In the genomic region with DNA sequence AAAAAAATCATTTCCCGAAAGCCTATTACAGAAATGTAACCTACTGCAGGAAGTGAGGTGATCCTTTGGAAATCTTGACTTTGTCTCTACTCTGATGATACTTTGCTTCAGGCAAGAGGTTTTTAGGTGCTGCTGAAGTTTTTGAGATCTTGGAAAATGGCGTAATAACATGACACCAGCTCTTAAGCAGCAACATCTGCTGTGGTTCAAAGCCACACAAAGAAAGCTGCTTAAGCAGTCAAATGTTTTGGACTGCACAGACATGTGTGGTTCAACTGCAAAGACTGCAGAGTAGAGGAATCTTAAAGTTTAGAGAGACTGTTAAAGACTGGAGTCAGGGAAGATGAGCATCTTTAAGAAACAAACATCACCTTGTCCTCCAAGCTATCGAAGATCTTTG, we compare ENCODE assay signal across 19 cellular contexts.
A peak's percentile ranks its signal among the peaks of the same experiment; 100 is the strongest.
DNase-seq lines count a peak whose midpoint lies in the region; ATAC-seq, FAIRE-seq and TF ChIP-seq lines count a peak whose summit lies in the region.
"Had no signal": no experiment of that assay in that cellular context is flagged by ENCODE, and none has a peak within 500 bp of the region (broad histone marks: within the 10 kb centered on the region; RNA-seq: fewer than 3 reads in every experiment).

No MANE protein-coding gene starts in this region.

- H3K36me3 ChIP-seq in H1 (ENCODE audit: control insufficient read depth in 2 of 4, insufficient read depth in 4 of 4, low read length in 3 of 4): no peaks in the 10 kb centered on the region
- H3K36me3 ChIP-seq in trophoblast cell (ENCODE audit: control insufficient read depth in 1 of 2, insufficient read depth in 2 of 2, low read length in 2 of 2): no peaks in the 10 kb centered on the region
- H3K36me3 ChIP-seq: heart left ventricle, neutrophil had no signal

- H3K9me3 ChIP-seq in H1 (ENCODE audit: insufficient read depth in 2 of 2, low read depth in 1 of 2, low read length in 1 of 2) (no peaks in the 10 kb centered on the region), trophoblast cell (ENCODE audit: insufficient read depth, low read depth, low read length) (no peaks in the 10 kb centered on the region)
- H3K9me3 ChIP-seq: heart left ventricle, neutrophil had no signal

- H3K56ac ChIP-seq in H1 (replicated peaks; ENCODE audit: insufficient read length, low read depth, low read length): no peak overlapping the region

- H3K27ac ChIP-seq in H1 (ENCODE audit: low read depth, low read length): no peak overlapping the region
- H3K27ac ChIP-seq in trophoblast cell (ENCODE audit: low read depth, low read length): peak overlapping the region; percentile 43
- H3K27ac ChIP-seq: heart left ventricle, neutrophil had no signal

- H3K4me3 ChIP-seq in H1 (ENCODE audit: extremely low read depth in 1 of 4, insufficient read depth in 2 of 4, low read depth in 3 of 4, low read length in 4 of 4) (no peak overlapping the region), trophoblast cell (ENCODE audit: low read depth, low read length) (no peak overlapping the region)
- H3K4me3 ChIP-seq: heart left ventricle had no signal

- no peaks in the 10 kb centered on the region for H3K4me1 Mint-ChIP-seq in activated T-cell treated with anti-CD3 and anti-CD28 coated beads, Interleukin-2, amount 50 U/mL, for 24 hours (ENCODE audit: low read depth)
- H3K4me1 Mint-ChIP-seq: activated B cell treated with CpG ODN at 0.5 μM for 24 hours, brain had no signal

- H3K36me3 Mint-ChIP-seq in activated T-cell treated with anti-CD3 and anti-CD28 coated beads, Interleukin-2, amount 50 U/mL, for 24 hours (ENCODE audit: low read depth): no peaks in the 10 kb centered on the region
- H3K36me3 Mint-ChIP-seq: brain had no signal

- TF ChIP-seq RAD21 in H1 (IDR thresholded peaks at IDR 0.05 in 1 of 2, conservative IDR thresholded peaks at IDR 0.05 in 1 of 2; ENCODE audit: low read depth in 2 of 2, low read length in 2 of 2): no peak

- no peak overlapping the region for H2BK20ac ChIP-seq in H1 (ENCODE audit: low read length)

- peaks cover 1% of the 10 kb centered on the region; the same call in 1 of the 2 replicates for H3K23me2 ChIP-seq in H1 (ENCODE audit: low read depth, low read length)

- no peak overlapping the region for H4K91ac ChIP-seq in H1 (replicated peaks; ENCODE audit: insufficient read length, low read length)
- no peak overlapping the region for H4K91ac ChIP-seq in trophoblast cell (ENCODE audit: low read depth, low read length)

- no peaks in the 10 kb centered on the region for H4K20me1 ChIP-seq in H1 (replicated peaks in 1 of 2; ENCODE audit: control insufficient read depth in 1 of 2, insufficient read depth in 2 of 2, low read length in 2 of 2)

- POLR2A ChIA-PET in H1 (lab: Charles Lee; ENCODE audit: partially characterized antibody): no interaction called here

- 92% methylated on average over 3 of the region's 3 CpGs; no CpG with 5 or more reads in 1 of the 2 experiments for WGBS in H1 (ENCODE audit: extremely low coverage in 1 of 2, insufficient coverage in 1 of 2, insufficient read length in 1 of 2, insufficient replicate concordance in 2 of 2, low coverage in 1 of 2, low lambda C conversion rate in 2 of 2, missing lambda C conversion rate in 1 of 2), 2 experiments
- WGBS in trophoblast cell (ENCODE audit: extremely low coverage, insufficient coverage, insufficient read length): no CpG with 5 or more reads among the region's 3 CpGs

- H3K4me1 ChIP-seq in H1 (replicated peaks in 1 of 4; ENCODE audit: control insufficient read depth in 3 of 4, insufficient read depth in 4 of 4, low read length in 3 of 4) (no peaks in the 10 kb centered on the region), trophoblast cell (ENCODE audit: control insufficient read depth in 1 of 2, insufficient read depth in 2 of 2, low read length in 2 of 2) (peaks cover 2 to 11% of the 10 kb centered on the region in 2 experiments)

- no peaks in the 10 kb centered on the region for H3K9me3 Mint-ChIP-seq in activated T-cell treated with anti-CD3 and anti-CD28 coated beads, Interleukin-2, amount 50 U/mL, for 24 hours
- H3K9me3 Mint-ChIP-seq: activated B cell treated with CpG ODN at 0.5 μM for 24 hours, brain, endodermal cell had no signal

- H4K8ac ChIP-seq in H1 (ENCODE audit: extremely low read depth, insufficient read depth, low read length): no peak overlapping the region
- H4K8ac ChIP-seq in trophoblast cell (ENCODE audit: low read depth, low read length): no peak overlapping the region

- H2BK15ac ChIP-seq in H1 (ENCODE audit: low read length): peak overlapping the region; percentile 12; the same call in 1 of the 2 replicates

- H3K4me2 ChIP-seq in H1 (ENCODE audit: insufficient read depth in 1 of 2, low read depth in 2 of 2, low read length in 2 of 2) (no peak overlapping the region), trophoblast cell (ENCODE audit: low read length) (no peak overlapping the region)

- no peak overlapping the region for H3K27ac Mint-ChIP-seq in activated T-cell treated with anti-CD3 and anti-CD28 coated beads, Interleukin-2, amount 50 U/mL, for 24 hours
- H3K27ac Mint-ChIP-seq: activated B cell treated with CpG ODN at 0.5 μM for 24 hours, brain, endodermal cell had no signal

- H2AK5ac ChIP-seq in H1 (ENCODE audit: low read depth, low read length) (no peak overlapping the region), trophoblast cell (ENCODE audit: low read length) (no peak overlapping the region)

- H2BK120ac ChIP-seq in H1 (replicated peaks; ENCODE audit: low read depth, low read length) (no peak overlapping the region), trophoblast cell (ENCODE audit: insufficient read depth, low read length, poor library complexity) (no peak overlapping the region)

- no peak overlapping the region for H3K23ac ChIP-seq in H1 (ENCODE audit: insufficient read length)
- H3K23ac ChIP-seq in trophoblast cell (ENCODE audit: low read length): no peak overlapping the region

- CTCF ChIA-PET in H1 (lab: Charles Lee; ENCODE audit: partially characterized antibody): interaction anchor here (0.6 to 1.3 kb wide), 2 partner anchors 8 to 181 kb away, joined by 3 to 6 read pairs; no protein-coding TSS in a partner anchor

- FAIRE-seq in H1 (lab: Jason Lieb, UNC): no peak

- no peak overlapping the region for H2AFZ ChIP-seq in H1 (ENCODE audit: low read length)
- no peak overlapping the region for H2AFZ ChIP-seq in trophoblast cell (ENCODE audit: insufficient read depth, low read length, poor library complexity)

- H4K5ac ChIP-seq in H1 (ENCODE audit: insufficient read length, low read depth, low read length): no peak overlapping the region

- H3K27me3 Mint-ChIP-seq in activated T-cell treated with anti-CD3 and anti-CD28 coated beads, Interleukin-2, amount 50 U/mL, for 24 hours: no peaks in the 10 kb centered on the region
- H3K27me3 Mint-ChIP-seq: brain had no signal

- H2BK5ac ChIP-seq in H1 (ENCODE audit: low read depth, low read length) (no peak overlapping the region), trophoblast cell (ENCODE audit: low read depth, low read length, poor library complexity) (no peak overlapping the region)

- no peak overlapping the region for H3K18ac ChIP-seq in H1 (ENCODE audit: extremely low read depth, low read length)
- no peak overlapping the region for H3K18ac ChIP-seq in trophoblast cell (ENCODE audit: low read length)

- H3K79me1 ChIP-seq in H1 (ENCODE audit: low read depth, low read length) (no peaks in the 10 kb centered on the region), trophoblast cell (ENCODE audit: low read length) (peaks cover 5% of the 10 kb centered on the region)

- H3K27me3 ChIP-seq in H1 (replicated peaks in 1 of 4; ENCODE audit: control insufficient read depth in 3 of 4, extremely low read depth in 1 of 4, insufficient read depth in 3 of 4, low read length in 3 of 4) (no peaks in the 10 kb centered on the region), trophoblast cell (ENCODE audit: insufficient read depth, low read length) (no peaks in the 10 kb centered on the region)
- H3K27me3 ChIP-seq: heart left ventricle, neutrophil had no signal

- H3K4ac ChIP-seq in H1 (replicated peaks; ENCODE audit: insufficient read length, low read depth, low read length) (no peak overlapping the region), trophoblast cell (ENCODE audit: low read depth, low read length) (no peak overlapping the region)

- DNase-seq in ELR (ENCODE audit: low read depth) (peak; percentile 10), NCI-H226 (peak; percentile 33), H1 (ENCODE audit: low read depth in 1 of 2, low spot score in 2 of 2) (no peak), trophoblast cell (peak; percentile 38 to 80), hippocampal formation (lab: John Stamatoyannopoulos, UW) (no peak)
- DNase-seq in activated T-cell treated with anti-CD3 and anti-CD28 coated beads, Interleukin-2, amount 50 U/mL, for 24 hours: no peak
- DNase-seq: activated B cell treated with CpG ODN at 0.5 μM for 24 hours; activated naive CD4-positive, alpha-beta T cell; DND-41; endodermal cell; H7; heart left ventricle; kidney glomerular epithelial cell; midbrain; NCI-H1092; T-helper 1 cell had no signal

- H3K79me2 ChIP-seq in H1 (ENCODE audit: control insufficient read depth in 1 of 2, insufficient read depth in 2 of 2, low read length in 2 of 2) (peaks cover 0 to 38% of the 10 kb centered on the region in 2 experiments; a peak in 2 of 4 replicates), trophoblast cell (ENCODE audit: control insufficient read depth, insufficient read depth, low read length, poor library complexity) (no peaks in the 10 kb centered on the region)

- TF ChIP-seq EP300 in H1 (IDR thresholded peaks at IDR 0.05; ENCODE audit: borderline replicate concordance in 1 of 2, low read depth in 2 of 2, low read length in 2 of 2): no peak

- TF ChIP-seq POLR2A in H1 (IDR thresholded peaks at IDR 0.05; ENCODE audit: control extremely low read depth in 1 of 2, low read depth in 2 of 2, low read length in 2 of 2): no peak

- H3K14ac ChIP-seq in H1 (ENCODE audit: insufficient read length) (no peak overlapping the region), trophoblast cell (ENCODE audit: low read length) (no peak overlapping the region)

- H2BK12ac ChIP-seq in H1 (ENCODE audit: low read depth, low read length) (no peak overlapping the region), trophoblast cell (ENCODE audit: low read length) (no peak overlapping the region)

- ATAC-seq in GM21619 (IDR thresholded peaks at IDR 0.05; ENCODE audit: unreplicated experiment): no peak
- ATAC-seq: heart left ventricle had no signal

- H3K9ac ChIP-seq in H1 (replicated peaks in 1 of 4; ENCODE audit: extremely low read depth in 1 of 4, low read depth in 3 of 4, low read length in 3 of 4) (no peak overlapping the region), trophoblast cell (ENCODE audit: low read length) (no peak overlapping the region)

- no peak overlapping the region for H3K4me3 Mint-ChIP-seq in activated T-cell treated with anti-CD3 and anti-CD28 coated beads, Interleukin-2, amount 50 U/mL, for 24 hours
- H3K4me3 Mint-ChIP-seq: activated B cell treated with CpG ODN at 0.5 μM for 24 hours, brain, endodermal cell had no signal

- H4K12ac ChIP-seq in trophoblast cell (ENCODE audit: low read depth, low read length): no peak overlapping the region

- no peak for TF ChIP-seq CTCF in H1 (IDR thresholded peaks at IDR 0.05; ENCODE audit: control extremely low read depth in 1 of 3, insufficient read depth in 1 of 3, low read depth in 1 of 3, low read length in 3 of 3)

TF ChIP-seq in H1, 55 proteins besides CTCF, POLR2A, EP300 and RAD21 (continues in another document):
- no peak for TF ChIP-seq NRF1 (IDR thresholded peaks at IDR 0.05; ENCODE audit: low read depth, low read length)
- no peak for TF ChIP-seq TEAD4 (IDR thresholded peaks at IDR 0.05; ENCODE audit: low read depth, low read length)

Comparison
In these comparisons a context has a peak if more than half of its experiments do, and no peak if none do; other contexts are left out.
1. DNase-seq: peak in ELR (single experiment), NCI-H226 (single experiment) and trophoblast cell (2 of 2); none in H1 (0 of 2), hippocampal formation (0 of 2) and activated T-cell treated with anti-CD3 and anti-CD28 coated beads, Interleukin-2, amount 50 U/mL, for 24 hours (single experiment).